ENCODE assay signal across 25 cellular contexts in genomic region chr18:79452991-79453645, GRCh38.
"Had no signal": no experiment of that assay in that cellular context is flagged by ENCODE, and none has a peak within 500 bp of the region (broad histone marks: within the 10 kb centered on the region; RNA-seq: fewer than 3 reads in every experiment).

No MANE protein-coding gene starts in this region.

- H3K27ac ChIP-seq: thoracic aorta had no signal

- DNase-seq: activated CD4-positive, alpha-beta T cell treated with anti-CD3 and anti-CD28 coated beads for 4 hours; activated CD4-positive, alpha-beta T cell treated with anti-CD3 and anti-CD28 coated beads, Interleukin-2, amount 50 U/mL, for 48 hours; activated CD4-positive, CD25-positive, alpha-beta regulatory T cell; activated CD8-positive, alpha-beta memory T cell treated with anti-CD3 and anti-CD28 coated beads, Interleukin-2, amount 50 U/mL, for 48 hours; activated effector memory CD4-positive, alpha-beta T cell treated with Interleukin-2 at 50 U/mL for 16 hours; activated naive CD4-positive, alpha-beta T cell treated with anti-CD3 and anti-CD28 coated beads for 36 hours; activated T-cell treated with anti-CD3 and anti-CD28 coated beads, Interleukin-2, amount 50 U/mL, for 72 hours; aorta; central memory CD4-positive, alpha-beta T cell; effector memory CD4-positive, alpha-beta T cell; esophagus squamous epithelium; gastrocnemius medialis; head of caudate nucleus; hypothalamus; mesendoderm; mucosa of descending colon; nephron progenitor cell; nucleus accumbens; posterior cingulate gyrus; stimulated activated CD4-positive, alpha-beta T cell treated with anti-CD3 and anti-CD28 coated beads, Interleukin-4, amount 100 ng/mL, for 1 hour; stimulated activated naive CD4-positive, alpha-beta T cell treated with Interleukin-2 at 50 U/mL for 16 hours; T1000 had no signal

- H3K27me3 Mint-ChIP-seq: type B pancreatic cell had no signal

- H3K9me3 ChIP-seq: esophagus squamous epithelium, gastrocnemius medialis, mucosa of descending colon, thoracic aorta had no signal

- H3K4me1 ChIP-seq: gastrocnemius medialis had no signal

- H3K9me3 Mint-ChIP-seq: activated naive CD4-positive, alpha-beta T cell treated with anti-CD3 and anti-CD28 coated beads for 36 hours; activated T-cell treated with anti-CD3 and anti-CD28 coated beads, Interleukin-2, amount 50 U/mL, for 72 hours; nephron progenitor cell; T-helper 1 cell treated with Interleukin-12 subunit alpha and Interleukin-12 subunit beta and Interleukin-4 antibody, amounts not matched to agents 30 μg/mL and 1 μg/mL, for 36 hours; type B pancreatic cell had no signal

- H3K27me3 ChIP-seq: esophagus squamous epithelium, gastrocnemius medialis had no signal

- H3K4me3 ChIP-seq: esophagus squamous epithelium, gastrocnemius medialis, mucosa of descending colon, thoracic aorta had no signal

- H3K27ac Mint-ChIP-seq: activated naive CD4-positive, alpha-beta T cell treated with anti-CD3 and anti-CD28 coated beads for 36 hours; activated T-cell treated with anti-CD3 and anti-CD28 coated beads, Interleukin-2, amount 50 U/mL, for 72 hours; nephron progenitor cell; T-helper 1 cell treated with Interleukin-12 subunit alpha and Interleukin-12 subunit beta and Interleukin-4 antibody, amounts not matched to agents 30 μg/mL and 1 μg/mL, for 36 hours; type B pancreatic cell had no signal

- H3K4me3 Mint-ChIP-seq: activated naive CD4-positive, alpha-beta T cell treated with anti-CD3 and anti-CD28 coated beads for 36 hours; activated T-cell treated with anti-CD3 and anti-CD28 coated beads, Interleukin-2, amount 50 U/mL, for 72 hours; nephron progenitor cell; T-helper 1 cell treated with Interleukin-12 subunit alpha and Interleukin-12 subunit beta and Interleukin-4 antibody, amounts not matched to agents 30 μg/mL and 1 μg/mL, for 36 hours; type B pancreatic cell had no signal

- ATAC-seq: activated T-cell treated with anti-CD3 and anti-CD28 coated beads, Interleukin-2, amount 50 U/mL, for 72 hours had no signal

- H3K36me3 Mint-ChIP-seq: type B pancreatic cell had no signal
